Comparison of ENCODE assay signal across 8 cellular contexts in genomic region chrX:16870095-16870860, GRCh38. TPM values are rescaled to one million over a fixed set of nuclear protein-coding genes. Genes with fewer than 3 reads are reported as not detected.
DNase-seq lines count a peak whose midpoint lies in the region; ATAC-seq and TF ChIP-seq lines count a peak whose summit lies in the region.

RBBP7 (minus strand) TSS chrX:16870362; CDS start chrX:16870053, 309 bp downstream.

- no peaks in the 10 kb centered on the region for H3K27me3 ChIP-seq in adipocyte (replicated peaks; ENCODE audit: control insufficient read depth, insufficient read depth, low read length)
- H3K27me3 ChIP-seq in cardiac muscle cell: no peaks in the 10 kb centered on the region

- ATAC-seq in HG02759 (IDR thresholded peaks at IDR 0.05; ENCODE audit: unreplicated experiment): peak; percentile 81

- peak within 1 kb of the TSS; percentile 91 for H3K9ac ChIP-seq in adipocyte (ENCODE audit: low read length)

- H3K4me1 ChIP-seq in adipocyte (ENCODE audit: control insufficient read depth, insufficient read depth, low read length) (peaks cover 12% of the 10 kb centered on the region), cardiac muscle cell (ENCODE audit: low read depth) (peaks cover 28% of the 10 kb centered on the region)

- intact Hi-C loops in posterior cingulate gyrus (cut with DNase I): no loop called here

- H3K36me3 Mint-ChIP-seq in type B pancreatic cell: peaks cover 24% of the 10 kb centered on the region

- H3K9me3 Mint-ChIP-seq in type B pancreatic cell: no peaks in the 10 kb centered on the region

- peak within 1 kb of the TSS; percentile 100 for H3K27ac ChIP-seq in cardiac muscle cell

- H3K4me1 Mint-ChIP-seq in type B pancreatic cell (ENCODE audit: unreplicated experiment): peaks cover 39% of the 10 kb centered on the region

- peak within 1 kb of the TSS; percentile 85 for H3K4me3 ChIP-seq in GM12865 (ENCODE audit: low read depth, low read length)
- peak within 1 kb of the TSS; percentile 84 for H3K4me3 ChIP-seq in adipocyte (ENCODE audit: low read length)
- peak within 1 kb of the TSS; percentile 94 for H3K4me3 ChIP-seq in cardiac muscle cell

- H3K9me3 ChIP-seq in adipocyte (ENCODE audit: control insufficient read depth, low read length) (no peaks in the 10 kb centered on the region), cardiac muscle cell (ENCODE audit: low read depth) (no peaks in the 10 kb centered on the region)

- TF ChIP-seq CTCF in GM12865 (IDR thresholded peaks at IDR 0.05; ENCODE audit: insufficient read depth, low read depth, low read length, missing control alignments): no peak
- no peak for TF ChIP-seq CTCF in cardiac muscle cell (IDR thresholded peaks at IDR 0.05; ENCODE audit: low read depth, low read length)
- no peak for TF ChIP-seq CTCF in type B pancreatic cell (conservative IDR thresholded peaks at IDR 0.05)

- no peaks in the 10 kb centered on the region for H3K36me3 ChIP-seq in adipocyte (ENCODE audit: control insufficient read depth, insufficient read depth, low read length, severe bottlenecking)
- peaks cover 3% of the 10 kb centered on the region for H3K36me3 ChIP-seq in cardiac muscle cell

- peak within 1 kb of the TSS; percentile 99 for H3K27ac Mint-ChIP-seq in type B pancreatic cell

- H3K4me3 Mint-ChIP-seq in type B pancreatic cell: peak within 1 kb of the TSS; percentile 99

- H3K27me3 Mint-ChIP-seq in type B pancreatic cell: peaks cover 2% of the 10 kb centered on the region

- DNase-seq in GM12865 (ENCODE audit: low read depth) (peak; percentile 94), NCI-H1436 (lab: John Stamatoyannopoulos, UW) (peak; percentile 84), T follicular helper cell (ENCODE audit: low read depth) (peak; percentile 94), adipocyte (ENCODE audit: low read depth) (peak; percentile 98), cardiac muscle cell (ENCODE audit: low read depth in 1 of 2, low spot score in 1 of 2) (peak; percentile 94 to 98), posterior cingulate gyrus (peak; percentile 85 to 99 (median 90)), type B pancreatic cell (ENCODE audit: extremely low spot score, unreplicated experiment) (peak; percentile 99)

RNA-seq across cellular contexts. Expression of gene RBBP7, which starts in this region (rescaled TPM):
- total RNA-seq in cardiac muscle cell (176 and 231 TPM in 2 replicates), type B pancreatic cell (ENCODE audit: low replicate concordance) (157 and 202 TPM in 2 replicates)
- polyA plus RNA-seq in cardiac muscle cell: 448 and 459 TPM in 2 replicates

Comparison
In these comparisons a context has a peak if more than half of its experiments do, and no peak if none do; other contexts are left out.
1. Peak in every context shown above with its lines: DNase-seq, ATAC-seq, H3K4me3 ChIP-seq and H3K27ac ChIP-seq.